21 cellular contexts compared by ENCODE assay signal in genomic region chr15:99279783-99280307, GRCh38. TPM values are rescaled to one million over a fixed set of nuclear protein-coding genes. Genes with fewer than 3 reads are reported as not detected.
DNase-seq lines count a peak whose midpoint lies in the region; ATAC-seq lines count a peak whose summit lies in the region.
"Had no signal": no experiment of that assay in that cellular context is flagged by ENCODE, and none has a peak within 500 bp of the region (broad histone marks: within the 10 kb centered on the region; RNA-seq: fewer than 3 reads in every experiment).

No MANE protein-coding gene starts in this region.

- peaks cover 3 to 7% of the 10 kb centered on the region in 2 donors for H3K36me3 Mint-ChIP-seq in activated T-cell treated with anti-CD3 and anti-CD28 coated beads, Interleukin-2, amount 50 U/mL, for 72 hours (ENCODE audit: insufficient read depth in 2 of 2)
- H3K36me3 Mint-ChIP-seq in activated T-helper 1 cell treated with anti-CD3 and anti-CD28 coated beads, Interleukin-12 subunit alpha, Interleukin-12 subunit beta, Interleukin-2, Interleukin-4 antibody, amounts not matched to agents 30 ng/mL and 10 ng/mL and 1 ng/mL, durations not matched to agents 14 hours and 24 hours and 36 hours (ENCODE audit: low read depth), result peaks cover 17% of the 10 kb centered on the region
- H3K36me3 Mint-ChIP-seq in stimulated activated effector memory CD8-positive, alpha-beta T cell treated with anti-CD3 and anti-CD28 coated beads, Interleukin-12 subunit alpha, Interleukin-12 subunit beta, amount 100 ng/mL, for 72 hours, result no peaks in the 10 kb centered on the region
- peaks cover 21% of the 10 kb centered on the region for H3K36me3 Mint-ChIP-seq in T-cell

- peaks cover 49% of the 10 kb centered on the region for H3K4me1 Mint-ChIP-seq in activated T-cell treated with anti-CD3 and anti-CD28 coated beads, Interleukin-2, amount 50 U/mL, for 72 hours (ENCODE audit: low read depth)
- peaks cover 67% of the 10 kb centered on the region for H3K4me1 Mint-ChIP-seq in activated T-helper 1 cell treated with anti-CD3 and anti-CD28 coated beads, Interleukin-12 subunit alpha, Interleukin-12 subunit beta, Interleukin-2, Interleukin-4 antibody, amounts not matched to agents 30 ng/mL and 10 ng/mL and 1 ng/mL, durations not matched to agents 14 hours and 24 hours and 36 hours (ENCODE audit: low read depth)
- H3K4me1 Mint-ChIP-seq in stimulated activated effector memory CD8-positive, alpha-beta T cell treated with anti-CD3 and anti-CD28 coated beads, Interleukin-12 subunit alpha, Interleukin-12 subunit beta, amount 100 ng/mL, for 72 hours, result peaks cover 15% of the 10 kb centered on the region
- H3K4me1 Mint-ChIP-seq in T-cell, result peaks cover 20 to 29% (median 24%) of the 10 kb centered on the region in 3 donors

- intact Hi-C loops in activated T-helper 1 cell treated with anti-CD3 and anti-CD28 coated beads, Interleukin-12 subunit alpha, Interleukin-12 subunit beta, Interleukin-2, Interleukin-4 antibody, amounts not matched to agents 30 ng/mL and 10 ng/mL and 1 ng/mL, durations not matched to agents 14 hours and 24 hours and 36 hours (cut with micrococcal nuclease), result loop anchor here (1.0 to 10.0 kb wide), 7 partner anchors 29 to 1055 kb away; partner anchors contain the start of gene LRRC28

- no peaks in the 10 kb centered on the region for H3K9me3 Mint-ChIP-seq in activated T-cell treated with anti-CD3 and anti-CD28 coated beads, Interleukin-2, amount 50 U/mL, for 72 hours
- peaks cover 7% of the 10 kb centered on the region for H3K9me3 Mint-ChIP-seq in activated T-helper 1 cell treated with anti-CD3 and anti-CD28 coated beads, Interleukin-12 subunit alpha, Interleukin-12 subunit beta, Interleukin-2, Interleukin-4 antibody, amounts not matched to agents 30 ng/mL and 10 ng/mL and 1 ng/mL, durations not matched to agents 14 hours and 24 hours and 36 hours
- no peaks in the 10 kb centered on the region for H3K9me3 Mint-ChIP-seq in stimulated activated effector memory CD8-positive, alpha-beta T cell treated with anti-CD3 and anti-CD28 coated beads, Interleukin-12 subunit alpha, Interleukin-12 subunit beta, amount 100 ng/mL, for 72 hours
- H3K9me3 Mint-ChIP-seq in T-cell, result no peaks in the 10 kb centered on the region

- peak overlapping the region; percentile 42 to 71 for H3K4me3 Mint-ChIP-seq in activated T-cell treated with anti-CD3 and anti-CD28 coated beads, Interleukin-2, amount 50 U/mL, for 72 hours
- peak overlapping the region; percentile 43 for H3K4me3 Mint-ChIP-seq in activated T-helper 1 cell treated with anti-CD3 and anti-CD28 coated beads, Interleukin-12 subunit alpha, Interleukin-12 subunit beta, Interleukin-2, Interleukin-4 antibody, amounts not matched to agents 30 ng/mL and 10 ng/mL and 1 ng/mL, durations not matched to agents 14 hours and 24 hours and 36 hours
- H3K4me3 Mint-ChIP-seq in stimulated activated effector memory CD8-positive, alpha-beta T cell treated with anti-CD3 and anti-CD28 coated beads, Interleukin-12 subunit alpha, Interleukin-12 subunit beta, amount 100 ng/mL, for 72 hours, result peak overlapping the region; percentile 31
- no peak overlapping the region for H3K4me3 Mint-ChIP-seq in T-cell

- peak; percentile 80 to 81 for ATAC-seq in activated T-cell treated with anti-CD3 and anti-CD28 coated beads, Interleukin-2, amount 50 U/mL, for 72 hours (replicated peaks in 1 of 2)
- peak; percentile 85 for ATAC-seq in stimulated activated effector memory CD8-positive, alpha-beta T cell treated with anti-CD3 and anti-CD28 coated beads, Interleukin-12 subunit alpha, Interleukin-12 subunit beta, amount 100 ng/mL, for 72 hours
- ATAC-seq in T-cell (replicated peaks in 1 of 4), result no peak
- ATAC-seq in GM19452 (IDR thresholded peaks at IDR 0.05; ENCODE audit: unreplicated experiment), result no peak
- ATAC-seq: right lobe of liver had no signal

- CTCF ChIA-PET in T-cell (lab: Charles Lee), result interaction anchor here (0.6 to 1.2 kb wide), 2 partner anchors 425 to 478 kb away, joined by 3 to 6 read pairs; no protein-coding TSS in a partner anchor

- POLR2A ChIA-PET in T-cell (lab: Charles Lee), result no interaction called here

- H3K27me3 Mint-ChIP-seq in activated T-cell treated with anti-CD3 and anti-CD28 coated beads, Interleukin-2, amount 50 U/mL, for 72 hours (ENCODE audit: low read depth), result no peaks in the 10 kb centered on the region
- no peaks in the 10 kb centered on the region for H3K27me3 Mint-ChIP-seq in activated T-helper 1 cell treated with anti-CD3 and anti-CD28 coated beads, Interleukin-12 subunit alpha, Interleukin-12 subunit beta, Interleukin-2, Interleukin-4 antibody, amounts not matched to agents 30 ng/mL and 10 ng/mL and 1 ng/mL, durations not matched to agents 14 hours and 24 hours and 36 hours (ENCODE audit: insufficient read depth)
- H3K27me3 Mint-ChIP-seq in T-cell, result no peaks in the 10 kb centered on the region

- peak in 1 of 2 donors; percentile 26 for DNase-seq in activated T-cell treated with anti-CD3 and anti-CD28 coated beads, Interleukin-2, amount 50 U/mL, for 72 hours
- no peak for DNase-seq in activated T-cell treated with anti-CD3 and anti-CD28 coated beads, Interleukin-2, amount 50 U/mL, for 1 hour
- peak; percentile 14 for DNase-seq in HS-5 (ENCODE audit: low read depth)
- no peak for DNase-seq in activated T-helper 1 cell treated with anti-CD3 and anti-CD28 coated beads, Interleukin-12 subunit alpha, Interleukin-12 subunit beta, Interleukin-2, Interleukin-4 antibody, amounts not matched to agents 30 ng/mL and 10 ng/mL and 1 ng/mL, durations not matched to agents 14 hours and 24 hours and 36 hours (ENCODE audit: low spot score)
- DNase-seq in stimulated activated effector memory CD8-positive, alpha-beta T cell treated with anti-CD3 and anti-CD28 coated beads, Interleukin-12 subunit alpha, Interleukin-12 subunit beta, amount 100 ng/mL, for 72 hours (ENCODE audit: low spot score in 2 of 2), result no peak
- no peak for DNase-seq in GDM1 (lab: John Stamatoyannopoulos, UW)
- no peak for DNase-seq in T-cell
- DNase-seq: activated gamma-delta T cell treated with Interleukin-2 at 50 U/mL for 16 hours; Calu3; central memory CD4-positive, alpha-beta T cell; dorsolateral prefrontal cortex; H7; head of caudate nucleus; KG1; kidney glomerular epithelial cell; OCI-M1; posterior cingulate gyrus; right lobe of liver; T1000; uterus had no signal

- peak overlapping the region; percentile 87 for H3K27ac Mint-ChIP-seq in activated T-cell treated with anti-CD3 and anti-CD28 coated beads, Interleukin-2, amount 50 U/mL, for 72 hours
- peak overlapping the region; percentile 92 for H3K27ac Mint-ChIP-seq in activated T-helper 1 cell treated with anti-CD3 and anti-CD28 coated beads, Interleukin-12 subunit alpha, Interleukin-12 subunit beta, Interleukin-2, Interleukin-4 antibody, amounts not matched to agents 30 ng/mL and 10 ng/mL and 1 ng/mL, durations not matched to agents 14 hours and 24 hours and 36 hours
- peak overlapping the region; percentile 57 for H3K27ac Mint-ChIP-seq in stimulated activated effector memory CD8-positive, alpha-beta T cell treated with anti-CD3 and anti-CD28 coated beads, Interleukin-12 subunit alpha, Interleukin-12 subunit beta, amount 100 ng/mL, for 72 hours
- no peak overlapping the region for H3K27ac Mint-ChIP-seq in T-cell

RNA-seq across cellular contexts. Expression of gene LRRC28, which starts 28.6 kb away (rescaled TPM):
- total RNA-seq in activated T-cell treated with anti-CD3 and anti-CD28 coated beads, Interleukin-2, amount 50 U/mL, for 72 hours, result 10 to 100 TPM; 23.3 to 29.0 TPM
- total RNA-seq in activated T-helper 1 cell treated with anti-CD3 and anti-CD28 coated beads, Interleukin-12 subunit alpha, Interleukin-12 subunit beta, Interleukin-2, Interleukin-4 antibody, amounts not matched to agents 30 ng/mL and 10 ng/mL and 1 ng/mL, durations not matched to agents 14 hours and 24 hours and 36 hours, result 13.6 and 14.8 TPM in 2 replicates
- total RNA-seq in T-cell, result 10 to 100 TPM; 14.2 to 20.0 (median 16.5) TPM

RNA-seq across cellular contexts. Expression of gene TTC23, which starts 30.5 kb away (rescaled TPM):
- 1 to 10 TPM; 3.9 to 4.6 TPM for total RNA-seq in activated T-cell treated with anti-CD3 and anti-CD28 coated beads, Interleukin-2, amount 50 U/mL, for 72 hours
- total RNA-seq in activated T-helper 1 cell treated with anti-CD3 and anti-CD28 coated beads, Interleukin-12 subunit alpha, Interleukin-12 subunit beta, Interleukin-2, Interleukin-4 antibody, amounts not matched to agents 30 ng/mL and 10 ng/mL and 1 ng/mL, durations not matched to agents 14 hours and 24 hours and 36 hours, result 5.0 TPM in 2 replicates
- 1 to 10 TPM in 2 of 5 donors, under 1 TPM in 1, not detected in 2; 0.18 to 2.2 (median 1.3) TPM for total RNA-seq in T-cell

Comparison
In these comparisons a context has a peak if more than half of its experiments do, and no peak if none do; other contexts are left out.
1. ATAC-seq: peak in activated T-cell treated with anti-CD3 and anti-CD28 coated beads, Interleukin-2, amount 50 U/mL, for 72 hours (2 of 2) and stimulated activated effector memory CD8-positive, alpha-beta T cell treated with anti-CD3 and anti-CD28 coated beads, Interleukin-12 subunit alpha, Interleukin-12 subunit beta, amount 100 ng/mL, for 72 hours (single experiment); none in T-cell (0 of 4) and GM19452 (single experiment).
2. H3K27ac Mint-ChIP-seq: peak in activated T-cell treated with anti-CD3 and anti-CD28 coated beads, Interleukin-2, amount 50 U/mL, for 72 hours (single experiment), activated T-helper 1 cell treated with anti-CD3 and anti-CD28 coated beads, Interleukin-12 subunit alpha, Interleukin-12 subunit beta, Interleukin-2, Interleukin-4 antibody, amounts not matched to agents 30 ng/mL and 10 ng/mL and 1 ng/mL, durations not matched to agents 14 hours and 24 hours and 36 hours (single experiment) and stimulated activated effector memory CD8-positive, alpha-beta T cell treated with anti-CD3 and anti-CD28 coated beads, Interleukin-12 subunit alpha, Interleukin-12 subunit beta, amount 100 ng/mL, for 72 hours (single experiment); none in T-cell (0 of 2).
3. H3K4me3 Mint-ChIP-seq: peak in activated T-cell treated with anti-CD3 and anti-CD28 coated beads, Interleukin-2, amount 50 U/mL, for 72 hours (2 of 2), activated T-helper 1 cell treated with anti-CD3 and anti-CD28 coated beads, Interleukin-12 subunit alpha, Interleukin-12 subunit beta, Interleukin-2, Interleukin-4 antibody, amounts not matched to agents 30 ng/mL and 10 ng/mL and 1 ng/mL, durations not matched to agents 14 hours and 24 hours and 36 hours (single experiment) and stimulated activated effector memory CD8-positive, alpha-beta T cell treated with anti-CD3 and anti-CD28 coated beads, Interleukin-12 subunit alpha, Interleukin-12 subunit beta, amount 100 ng/mL, for 72 hours (single experiment); none in T-cell (0 of 3).